8 cellular contexts compared by ENCODE assay signal in the genomic region with DNA sequence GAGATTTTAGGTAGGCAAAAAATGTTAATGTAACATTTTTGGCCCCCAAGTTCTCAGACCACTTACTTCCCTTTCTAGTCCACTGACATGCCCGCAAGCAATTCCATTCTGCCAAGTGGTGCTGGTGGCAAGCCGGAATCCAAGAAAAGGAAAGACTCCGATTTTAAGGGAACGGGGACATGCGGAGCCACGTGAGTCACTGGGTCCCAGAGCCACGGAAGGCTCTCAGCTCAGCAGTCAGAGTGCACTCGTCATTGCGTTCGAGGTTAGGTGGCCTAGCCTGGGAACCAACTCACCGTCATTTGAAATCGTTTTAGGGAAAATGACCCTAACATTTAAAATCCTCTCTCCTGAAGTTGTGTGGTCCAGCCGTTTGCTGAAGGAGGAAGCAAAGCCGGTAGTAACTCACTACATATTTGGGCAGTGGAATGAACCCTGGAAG. TPM values are rescaled to one million over a fixed set of nuclear protein-coding genes. Genes with fewer than 3 reads are reported as not detected.
A peak's percentile ranks its signal among the peaks of the same experiment; 100 is the strongest.
DNase-seq lines count a peak whose midpoint lies in the region; ATAC-seq, FAIRE-seq and TF ChIP-seq lines count a peak whose summit lies in the region.

No MANE protein-coding gene starts in this region.

- H3K9ac ChIP-seq in kidney (ENCODE audit: low read length in 2 of 2), result peak overlapping the region; percentile 83

- H3K27ac ChIP-seq in Peyer's patch (peak overlapping the region; percentile 95 to 100 (median 98)), kidney (ENCODE audit: low read depth in 2 of 2, low read length in 2 of 2) (peak overlapping the region in 1 of 2 donors; percentile 54)

- TF ChIP-seq CTCF in Peyer's patch (IDR thresholded peaks at IDR 0.05), result no peak
- no peak for TF ChIP-seq CTCF in cardiac fibroblast (IDR thresholded peaks at IDR 0.05; ENCODE audit: low read depth, low read length)
- TF ChIP-seq CTCF in kidney (IDR thresholded peaks at IDR 0.05; ENCODE audit: borderline replicate concordance, extremely low read depth, insufficient read depth), result no peak

- H3K9me3 ChIP-seq in Peyer's patch (no peaks in the 10 kb centered on the region), kidney (ENCODE audit: control insufficient read depth in 1 of 2, low read length in 2 of 2) (peaks cover 0 to 4% of the 10 kb centered on the region in 2 donors)

- peak; percentile 69 for DNase-seq in activated effector memory CD4-positive, alpha-beta T cell treated with anti-CD3 and anti-CD28 coated beads, Interleukin-2, amount 50 U/mL, for 16 hours
- no peak for DNase-seq in activated effector memory CD4-positive, alpha-beta T cell treated with Interleukin-2 at 50 U/mL for 16 hours
- DNase-seq in Peyer's patch (peak in 2 of 3 donors; percentile 56 to 62), cardiac fibroblast (ENCODE audit: low read depth in 2 of 2) (peak; percentile 35 to 63), kidney (no peak), NCI-H1436 treated with DMSO at 0.1 percent for 48 hours (lab: John Stamatoyannopoulos, UW) (no peak)
- DNase-seq in stimulated activated CD4-positive, alpha-beta T cell treated with anti-CD3 and anti-CD28 coated beads, Interleukin-12 subunit alpha, Interleukin-12 subunit beta, amount 100 ng/mL, for 4 hours, result peak; percentile 16

- no peaks in the 10 kb centered on the region for H3K27me3 ChIP-seq in Peyer's patch

- H3K4me1 ChIP-seq in Peyer's patch (peaks cover 0 to 6% (median 2%) of the 10 kb centered on the region in 4 donors), kidney (ENCODE audit: control insufficient read depth in 1 of 2, insufficient read depth in 1 of 2, low read depth in 1 of 2, low read length in 2 of 2) (peaks cover 5 to 6% of the 10 kb centered on the region in 2 donors)

- ATAC-seq in GM21447 (IDR thresholded peaks at IDR 0.05; ENCODE audit: unreplicated experiment), result no peak

- H3K36me3 ChIP-seq in Peyer's patch (no peaks in the 10 kb centered on the region), kidney (ENCODE audit: control insufficient read depth in 1 of 2, insufficient read depth in 2 of 2, low read length in 2 of 2) (no peaks in the 10 kb centered on the region)

- H3K4me3 ChIP-seq in Peyer's patch, result peak overlapping the region; percentile 77 to 90 (median 88)
- peak overlapping the region; percentile 54 to 77 for H3K4me3 ChIP-seq in cardiac fibroblast (replicated peaks in 1 of 2; ENCODE audit: low read depth in 2 of 2, low read length in 2 of 2)
- H3K4me3 ChIP-seq in kidney (ENCODE audit: low read length in 2 of 2), result peak overlapping the region; percentile 75 to 81

- intact Hi-C loops in kidney (cut with DNase I), result no loop called here

- TF ChIP-seq POLR2A in Peyer's patch (IDR thresholded peaks at IDR 0.05), result no peak

- FAIRE-seq in kidney (lab: Jason Lieb, UNC), result no peak

RNA-seq across cellular contexts. Expression of a gene that starts 0.7 kb away (rescaled TPM):
- 10 to 100 TPM in 3 of 4 donors, 1 to 10 TPM in 1; 6.8 to 22.1 (median 18.1) TPM for total RNA-seq in Peyer's patch
- total RNA-seq in kidney, result 12.0 TPM
- polyA plus RNA-seq in kidney (ENCODE audit: insufficient read depth, low read depth, low replicate concordance), result 16.8 TPM

RNA-seq across cellular contexts. Expression of a gene that starts 41.4 kb away (rescaled TPM):
- total RNA-seq in Peyer's patch, result 10 to 100 TPM; 46.6 to 66.0 (median 56.4) TPM
- 65.1 TPM for total RNA-seq in kidney
- 71.5 TPM for polyA plus RNA-seq in kidney (ENCODE audit: insufficient read depth, low read depth, low replicate concordance)

Comparison
In these comparisons a context has a peak if more than half of its experiments do, and no peak if none do; other contexts are left out.
1. DNase-seq: peak in activated effector memory CD4-positive, alpha-beta T cell treated with anti-CD3 and anti-CD28 coated beads, Interleukin-2, amount 50 U/mL, for 16 hours (single experiment), Peyer's patch (2 of 3), cardiac fibroblast (2 of 2) and stimulated activated CD4-positive, alpha-beta T cell treated with anti-CD3 and anti-CD28 coated beads, Interleukin-12 subunit alpha, Interleukin-12 subunit beta, amount 100 ng/mL, for 4 hours (single experiment); none in activated effector memory CD4-positive, alpha-beta T cell treated with Interleukin-2 at 50 U/mL for 16 hours (single experiment), kidney (single experiment) and NCI-H1436 treated with DMSO at 0.1 percent for 48 hours (single experiment).
2. Peak in every context shown above with its lines, with median percentiles within 50 percentile points of each other: H3K4me3 ChIP-seq.